In genomic region chr12:46266382-46266791, GRCh38 we compare ENCODE assay signal across 8 cellular contexts. TPM values are rescaled to one million over a fixed set of nuclear protein-coding genes. Genes with fewer than 3 reads are reported as not detected.
DNase-seq lines count a peak whose midpoint lies in the region; ATAC-seq and TF ChIP-seq lines count a peak whose summit lies in the region.

No MANE protein-coding gene starts in this region.

- no peaks in the 10 kb centered on the region for H3K27me3 Mint-ChIP-seq in WTC11 (ENCODE audit: low read depth)

- peaks cover 6% of the 10 kb centered on the region; the same call in 1 of the 2 replicates for H3K36me3 Mint-ChIP-seq in WTC11

- H3K27ac Mint-ChIP-seq in WTC11 = no peak overlapping the region

- peaks cover 36% of the 10 kb centered on the region for H3K4me1 Mint-ChIP-seq in WTC11

- H3K27ac ChIP-seq in skin epidermis = peak overlapping the region in 12 of 21 experiments; percentile 75 to 96 (median 88)

- H3K4me3 ChIP-seq in fibroblast of mammary gland (ENCODE audit: control insufficient read depth, low read depth, low read length) (peak overlapping the region; percentile 88), skin epidermis (peak overlapping the region; percentile 57 to 65 (median 61))

- DNase-seq in DMS53 treated with DMSO at 0.1 percent for 48 hours (lab: John Stamatoyannopoulos, UW; ENCODE audit: unreplicated experiment) = peak; percentile 49
- DNase-seq in Kasumi-1 (lab: John Stamatoyannopoulos, UW) = peak; percentile 11 to 40
- DNase-seq in WTC11 (ENCODE audit: low spot score) = no peak
- peak; percentile 78 for DNase-seq in fibroblast of mammary gland (ENCODE audit: low read depth)
- DNase-seq in ecto neural progenitor cell (ENCODE audit: low spot score) = no peak
- no peak for DNase-seq in NCI-H2196 treated with DMSO at 0.1 percent for 48 hours (lab: John Stamatoyannopoulos, UW; ENCODE audit: unreplicated experiment)

- ATAC-seq in WTC11 (no peak), GM21390 (IDR thresholded peaks at IDR 0.05; ENCODE audit: unreplicated experiment) (no peak)

- H3K9me3 Mint-ChIP-seq in WTC11 = no peaks in the 10 kb centered on the region

- no peak overlapping the region for H3K4me3 Mint-ChIP-seq in WTC11

- TF ChIP-seq CTCF in WTC11 (IDR thresholded peaks at IDR 0.05) (no peak), fibroblast of mammary gland (conservative IDR thresholded peaks at IDR 0.05; ENCODE audit: control insufficient read depth, insufficient read depth, low read depth, low read length) (no peak)

- POLR2A ChIA-PET in WTC11 (lab: Charles Lee) = no interaction called here

- CTCF ChIA-PET in WTC11 (lab: Charles Lee) = interaction anchor here (0.7 kb wide), 1 partner anchor 40 kb away, joined by 3 read pairs; no protein-coding TSS in a partner anchor

TF ChIP-seq in WTC11, 78 proteins besides CTCF, POLR2A, EP300 and RAD21:
- TF ChIP-seq RELA (CRISPR knock-in tag; IDR thresholded peaks at IDR 0.05; ENCODE audit: borderline replicate concordance) (no peak), GRHL2 (CRISPR knock-in tag; IDR thresholded peaks at IDR 0.05; ENCODE audit: insufficient replicate concordance, severe bottlenecking) (no peak), ZNF532 (CRISPR knock-in tag; IDR thresholded peaks at IDR 0.05; ENCODE audit: borderline replicate concordance) (no peak), ETV6 (CRISPR knock-in tag; IDR thresholded peaks at IDR 0.05) (no peak), ATF1 (CRISPR knock-in tag; IDR thresholded peaks at IDR 0.05) (no peak)
- TF ChIP-seq, protein P1, sequence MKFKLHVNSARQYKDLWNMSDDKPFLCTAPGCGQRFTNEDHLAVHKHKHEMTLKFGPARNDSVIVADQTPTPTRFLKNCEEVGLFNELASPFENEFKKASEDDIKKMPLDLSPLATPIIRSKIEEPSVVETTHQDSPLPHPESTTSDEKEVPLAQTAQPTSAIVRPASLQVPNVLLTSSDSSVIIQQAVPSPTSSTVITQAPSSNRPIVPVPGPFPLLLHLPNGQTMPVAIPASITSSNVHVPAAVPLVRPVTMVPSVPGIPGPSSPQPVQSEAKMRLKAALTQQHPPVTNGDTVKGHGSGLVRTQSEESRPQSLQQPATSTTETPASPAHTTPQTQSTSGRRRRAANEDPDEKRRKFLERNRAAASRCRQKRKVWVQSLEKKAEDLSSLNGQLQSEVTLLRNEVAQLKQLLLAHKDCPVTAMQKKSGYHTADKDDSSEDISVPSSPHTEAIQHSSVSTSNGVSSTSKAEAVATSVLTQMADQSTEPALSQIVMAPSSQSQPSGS (CRISPR knock-in tag; IDR thresholded peaks at IDR 0.05; ENCODE audit: borderline replicate concordance, low read depth) = no peak
- TF ChIP-seq, protein P2, sequence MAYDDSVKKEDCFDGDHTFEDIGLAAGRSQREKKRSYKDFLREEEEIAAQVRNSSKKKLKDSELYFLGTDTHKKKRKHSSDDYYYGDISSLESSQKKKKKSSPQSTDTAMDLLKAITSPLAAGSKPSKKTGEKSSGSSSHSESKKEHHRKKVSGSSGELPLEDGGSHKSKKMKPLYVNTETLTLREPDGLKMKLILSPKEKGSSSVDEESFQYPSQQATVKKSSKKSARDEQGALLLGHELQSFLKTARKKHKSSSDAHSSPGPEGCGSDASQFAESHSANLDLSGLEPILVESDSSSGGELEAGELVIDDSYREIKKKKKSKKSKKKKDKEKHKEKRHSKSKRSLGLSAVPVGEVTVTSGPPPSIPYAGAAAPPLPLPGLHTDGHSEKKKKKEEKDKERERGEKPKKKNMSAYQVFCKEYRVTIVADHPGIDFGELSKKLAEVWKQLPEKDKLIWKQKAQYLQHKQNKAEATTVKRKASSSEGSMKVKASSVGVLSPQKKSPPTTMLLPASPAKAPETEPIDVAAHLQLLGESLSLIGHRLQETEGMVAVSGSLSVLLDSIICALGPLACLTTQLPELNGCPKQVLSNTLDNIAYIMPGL (CRISPR knock-in tag; IDR thresholded peaks at IDR 0.05) = no peak
- TF ChIP-seq, protein P3, sequence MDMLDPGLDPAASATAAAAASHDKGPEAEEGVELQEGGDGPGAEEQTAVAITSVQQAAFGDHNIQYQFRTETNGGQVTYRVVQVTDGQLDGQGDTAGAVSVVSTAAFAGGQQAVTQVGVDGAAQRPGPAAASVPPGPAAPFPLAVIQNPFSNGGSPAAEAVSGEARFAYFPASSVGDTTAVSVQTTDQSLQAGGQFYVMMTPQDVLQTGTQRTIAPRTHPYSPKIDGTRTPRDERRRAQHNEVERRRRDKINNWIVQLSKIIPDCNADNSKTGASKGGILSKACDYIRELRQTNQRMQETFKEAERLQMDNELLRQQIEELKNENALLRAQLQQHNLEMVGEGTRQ (CRISPR knock-in tag; IDR thresholded peaks at IDR 0.05) = peak; percentile 56
- TF ChIP-seq, protein P4, sequence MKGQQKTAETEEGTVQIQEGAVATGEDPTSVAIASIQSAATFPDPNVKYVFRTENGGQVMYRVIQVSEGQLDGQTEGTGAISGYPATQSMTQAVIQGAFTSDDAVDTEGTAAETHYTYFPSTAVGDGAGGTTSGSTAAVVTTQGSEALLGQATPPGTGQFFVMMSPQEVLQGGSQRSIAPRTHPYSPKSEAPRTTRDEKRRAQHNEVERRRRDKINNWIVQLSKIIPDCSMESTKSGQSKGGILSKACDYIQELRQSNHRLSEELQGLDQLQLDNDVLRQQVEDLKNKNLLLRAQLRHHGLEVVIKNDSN (CRISPR knock-in tag; IDR thresholded peaks at IDR 0.05) = peak; percentile 27; the same call in 1 of the 2 replicates

RNA-seq across cellular contexts. Expression of gene SLC38A1, which starts 2.5 kb away (rescaled TPM):
- 136 to 179 TPM (median 143 TPM) in 3 replicates for total RNA-seq in WTC11 (2021)

Comparison
In these comparisons a context has a peak if more than half of its experiments do, and no peak if none do; other contexts are left out.
1. DNase-seq: peak in DMS53 treated with DMSO at 0.1 percent for 48 hours (single experiment), Kasumi-1 (2 of 2) and fibroblast of mammary gland (single experiment); none in WTC11 (single experiment), ecto neural progenitor cell (single experiment) and NCI-H2196 treated with DMSO at 0.1 percent for 48 hours (single experiment).